17 cellular contexts compared by ENCODE assay signal in genomic region chr7:85055906-85056305, GRCh38.
DNase-seq lines count a peak whose midpoint lies in the region; ATAC-seq and TF ChIP-seq lines count a peak whose summit lies in the region.
"Had no signal": no experiment of that assay in that cellular context is flagged by ENCODE, and none has a peak within 500 bp of the region (broad histone marks: within the 10 kb centered on the region; RNA-seq: fewer than 3 reads in every experiment).

No MANE protein-coding gene starts in this region.

- H2AK5ac ChIP-seq in trophoblast cell (ENCODE audit: low read length) = no peak overlapping the region

- H3K4me2 ChIP-seq in PC-3 (ENCODE audit: low read length) = no peak overlapping the region
- no peak overlapping the region for H3K4me2 ChIP-seq in trophoblast cell (ENCODE audit: low read length)
- H3K4me2 ChIP-seq: BLaER1, GM23338 had no signal

- H4K91ac ChIP-seq in trophoblast cell (ENCODE audit: low read depth, low read length) = no peak overlapping the region

- H3K27ac ChIP-seq in PC-3 (ENCODE audit: low read length) (no peak overlapping the region), trophoblast cell (ENCODE audit: low read depth, low read length) (no peak overlapping the region)
- H3K27ac ChIP-seq: BLaER1 had no signal

- H3F3A ChIP-seq in PC-3 (ENCODE audit: low read length, unreplicated experiment) = no peaks in the 10 kb centered on the region

- H3K9ac ChIP-seq in PC-3 (ENCODE audit: low read length) = no peak overlapping the region
- no peak overlapping the region for H3K9ac ChIP-seq in trophoblast cell (ENCODE audit: low read length)
- H3K9ac ChIP-seq: BLaER1 had no signal

- no peak overlapping the region for H3K14ac ChIP-seq in trophoblast cell (ENCODE audit: low read length)

- no peak for TF ChIP-seq CTCF in PC-3 (conservative IDR thresholded peaks at IDR 0.05; ENCODE audit: low read depth, low read length)
- TF ChIP-seq CTCF in epithelial cell of esophagus (IDR thresholded peaks at IDR 0.05; ENCODE audit: insufficient read depth, low read depth, low read length, missing control alignments) = no peak

- no peak overlapping the region for H3K4ac ChIP-seq in trophoblast cell (ENCODE audit: low read depth, low read length)

- H3K9me2 ChIP-seq in PC-3 (replicated peaks; ENCODE audit: low read length) = no peaks in the 10 kb centered on the region

- POLR2A ChIA-PET in PC-3 (lab: Charles Lee; ENCODE audit: unreplicated experiment) = no interaction called here

- H2BK12ac ChIP-seq in trophoblast cell (ENCODE audit: low read length) = no peak overlapping the region

- BruUV-seq in PC-3 (replicated peaks; lab: Mats Ljungman, UMichigan) = no TSS peak

- DNase-seq in ELR (ENCODE audit: low read depth) = peak; percentile 19
- peak; percentile 39 for DNase-seq in PC-3
- peak; percentile 87 for DNase-seq in epithelial cell of esophagus (ENCODE audit: low read depth)
- DNase-seq in trophoblast cell = peak; percentile 50 to 90
- DNase-seq in NCI-H774 (lab: John Stamatoyannopoulos, UW) = no peak
- DNase-seq in activated CD4-positive, CD25-positive, alpha-beta regulatory T cell (lab: John Stamatoyannopoulos, UW) = no peak
- DNase-seq in iPS-NIHi7 (ENCODE audit: extremely low spot score) = no peak
- DNase-seq: 8988T; CD8-positive, alpha-beta T cell; COR-L47; DMS 273 treated with DMSO at 0.1 percent for 48 hours; GDM1; H7; HFFc6 had no signal

- no peak overlapping the region for H4K8ac ChIP-seq in trophoblast cell (ENCODE audit: low read depth, low read length)

- H4K20me1 ChIP-seq in PC-3 (ENCODE audit: low read length) = no peaks in the 10 kb centered on the region
- H4K20me1 ChIP-seq: BLaER1 had no signal

- CTCF ChIA-PET in PC-3 (lab: Charles Lee) = no interaction called here

- H2BK120ac ChIP-seq in trophoblast cell (ENCODE audit: insufficient read depth, low read length, poor library complexity) = no peak overlapping the region

- H2AFZ ChIP-seq in PC-3 (ENCODE audit: low read length) (no peak overlapping the region), trophoblast cell (ENCODE audit: insufficient read depth, low read length, poor library complexity) (no peak overlapping the region)
- H2AFZ ChIP-seq: GM23338 had no signal

- H4K12ac ChIP-seq in trophoblast cell (ENCODE audit: low read depth, low read length) = no peak overlapping the region

- H3K18ac ChIP-seq in trophoblast cell (ENCODE audit: low read length) = no peak overlapping the region

- H3K27me3 ChIP-seq in PC-3 (ENCODE audit: low read length) (no peaks in the 10 kb centered on the region), trophoblast cell (ENCODE audit: insufficient read depth, low read length) (no peaks in the 10 kb centered on the region)
- H3K27me3 ChIP-seq: BLaER1 had no signal

- H3K4me1 ChIP-seq in PC-3 (ENCODE audit: insufficient read depth, low read length) (peaks cover 6% of the 10 kb centered on the region), trophoblast cell (ENCODE audit: control insufficient read depth in 1 of 2, insufficient read depth in 2 of 2, low read length in 2 of 2) (no peaks in the 10 kb centered on the region)
- H3K4me1 ChIP-seq: BLaER1 had no signal

- no peaks in the 10 kb centered on the region for H3K79me1 ChIP-seq in trophoblast cell (ENCODE audit: low read length)

- no peaks in the 10 kb centered on the region for H3K79me2 ChIP-seq in PC-3 (ENCODE audit: low read length)
- H3K79me2 ChIP-seq in trophoblast cell (ENCODE audit: control insufficient read depth, insufficient read depth, low read length, poor library complexity) = no peaks in the 10 kb centered on the region

- no peak overlapping the region for H3K23ac ChIP-seq in trophoblast cell (ENCODE audit: low read length)

- no peak overlapping the region for H2BK5ac ChIP-seq in trophoblast cell (ENCODE audit: low read depth, low read length, poor library complexity)

- intact Hi-C loops in PC-3 (cut with micrococcal nuclease) = no loop called here

- WGBS in trophoblast cell (ENCODE audit: extremely low coverage, insufficient coverage, insufficient read length) = no CpG with 5 or more reads among the region's 2 CpGs

- H3K9me3 ChIP-seq in PC-3 (ENCODE audit: low read length) (no peaks in the 10 kb centered on the region), trophoblast cell (ENCODE audit: insufficient read depth, low read depth, low read length) (no peaks in the 10 kb centered on the region)
- H3K9me3 ChIP-seq: BLaER1 had no signal

- H3K36me3 ChIP-seq in PC-3 (ENCODE audit: low read depth, low read length) = no peaks in the 10 kb centered on the region
- no peaks in the 10 kb centered on the region for H3K36me3 ChIP-seq in trophoblast cell (ENCODE audit: control insufficient read depth in 1 of 2, insufficient read depth in 2 of 2, low read length in 2 of 2)
- H3K36me3 ChIP-seq: BLaER1 had no signal

- no peak for ATAC-seq in PC-3
- ATAC-seq: CD8-positive, alpha-beta T cell; GM23338; HCT116 had no signal

- no peak overlapping the region for H3K4me3 ChIP-seq in PC-3 (ENCODE audit: low read length)
- H3K4me3 ChIP-seq in epithelial cell of esophagus (ENCODE audit: low read length) = no peak overlapping the region
- no peak overlapping the region for H3K4me3 ChIP-seq in trophoblast cell (ENCODE audit: low read depth, low read length)
- H3K4me3 ChIP-seq: BLaER1, GM23338 had no signal

Comparison
In these comparisons a context has a peak if more than half of its experiments do, and no peak if none do; other contexts are left out.
1. DNase-seq: peak in ELR (single experiment), PC-3 (single experiment), epithelial cell of esophagus (single experiment) and trophoblast cell (2 of 2); none in NCI-H774 (single experiment), activated CD4-positive, CD25-positive, alpha-beta regulatory T cell (0 of 4) and iPS-NIHi7 (single experiment).